28 cellular contexts compared by ENCODE assay signal in genomic region chr1:230262867-230263572, GRCh38.
DNase-seq lines count a peak whose midpoint lies in the region; ATAC-seq and TF ChIP-seq lines count a peak whose summit lies in the region.
"Had no signal": no experiment of that assay in that cellular context is flagged by ENCODE, and none has a peak within 500 bp of the region (broad histone marks: within the 10 kb centered on the region; RNA-seq: fewer than 3 reads in every experiment).

No MANE protein-coding gene starts in this region.

- TF ChIP-seq CTCF in Loucy (conservative IDR thresholded peaks at IDR 0.05; ENCODE audit: low read length) (no peak), coronary artery (IDR thresholded peaks at IDR 0.05) (no peak), nephron progenitor cell (IDR thresholded peaks at IDR 0.05) (no peak)

- DNase-seq in activated CD8-positive, alpha-beta memory T cell treated with anti-CD3 and anti-CD28 coated beads, Interleukin-2, amount 50 U/mL, for 48 hours, result peak; percentile 25
- no peak for DNase-seq in activated CD8-positive, alpha-beta memory T cell treated with anti-CD3 and anti-CD28 coated beads, Interleukin-2, amount 50 U/mL, for 4 hours
- DNase-seq in coronary artery (ENCODE audit: low spot score) (peak; percentile 63), nephron progenitor cell (no peak), SKM-1 treated with dmso at 0.1 percent for 144 hours (lab: John Stamatoyannopoulos, UW; ENCODE audit: unreplicated experiment) (no peak)
- DNase-seq in stimulated activated naive B cell treated with anti-CD40 and anti-IgM and Interleukin-4, amounts not matched to agents 10 μg/mL and 1 μg/mL and 100 μg/mL, for 72 hours, result no peak
- DNase-seq in stimulated activated CD4-positive, alpha-beta T cell treated with anti-CD3 and anti-CD28 coated beads, Interleukin-2, amount 100 ng/mL, for 24 hours, result no peak
- DNase-seq: activated CD4-positive, alpha-beta T cell treated with anti-CD3 and anti-CD28 coated beads for 4 hours; activated T-cell treated with anti-CD3 and anti-CD28 coated beads, Interleukin-2, amount 50 U/mL, for 4 hours; Calu3; CD4-positive, CD25-positive, alpha-beta regulatory T cell; dermis blood vessel endothelial cell; DND-41; esophagus squamous epithelium; foreskin keratinocyte; left ventricle myocardium inferior; mesendoderm; NCI-H1105; NCI-H226; NCI-H69; sigmoid colon; stimulated activated CD4-positive, alpha-beta T cell treated with anti-CD3 and anti-CD28 coated beads, Interleukin-4, amount 100 ng/mL, for 4 hours; SW 1271; upper lobe of left lung had no signal

- peak overlapping the region in 1 of 2 donors; percentile 30 for H3K27ac ChIP-seq in coronary artery
- H3K27ac ChIP-seq: adrenal gland, esophagus squamous epithelium, foreskin keratinocyte, left ventricle myocardium inferior, prostate gland, sigmoid colon, upper lobe of left lung had no signal

- no peak overlapping the region for H3K27ac Mint-ChIP-seq in stimulated activated naive B cell treated with anti-CD40 and anti-IgM and Interleukin-4, amounts not matched to agents 10 μg/mL and 1 μg/mL and 100 μg/mL, for 72 hours
- H3K27ac Mint-ChIP-seq in nephron progenitor cell, result no peak overlapping the region

- peaks cover 70% of the 10 kb centered on the region for H3K4me1 ChIP-seq in Loucy (ENCODE audit: insufficient read depth, low read length, poor library complexity, severe bottlenecking)
- H3K4me1 ChIP-seq: adrenal gland, esophagus squamous epithelium, foreskin keratinocyte, left ventricle myocardium inferior, prostate gland, sigmoid colon, upper lobe of left lung had no signal

- H3K4me3 ChIP-seq in Loucy (ENCODE audit: low read length, poor library complexity, severe bottlenecking) (peak overlapping the region; percentile 30), coronary artery (no peak overlapping the region)
- H3K4me3 ChIP-seq: adrenal gland, esophagus squamous epithelium, left ventricle myocardium inferior, prostate gland, sigmoid colon, upper lobe of left lung had no signal

- H2AFZ ChIP-seq in Loucy (ENCODE audit: low read length), result no peak overlapping the region

- H3K9ac ChIP-seq in Loucy (ENCODE audit: low read depth, low read length, poor library complexity, severe bottlenecking), result peak overlapping the region; percentile 87

- no peaks in the 10 kb centered on the region for H3K9me2 ChIP-seq in Loucy (replicated peaks; ENCODE audit: low read depth, low read length)

- peaks cover 84% of the 10 kb centered on the region for H3K36me3 ChIP-seq in Loucy (ENCODE audit: insufficient read depth, low read length)

- H3K4me1 Mint-ChIP-seq in stimulated activated naive B cell treated with anti-CD40 and anti-IgM and Interleukin-4, amounts not matched to agents 10 μg/mL and 1 μg/mL and 100 μg/mL, for 72 hours, result peaks cover 34 to 53% of the 10 kb centered on the region in 2 donors
- peaks cover 20% of the 10 kb centered on the region for H3K4me1 Mint-ChIP-seq in nephron progenitor cell
- H3K4me1 Mint-ChIP-seq: central memory CD8-positive, alpha-beta T cell had no signal

- no peaks in the 10 kb centered on the region for H3K9me3 ChIP-seq in Loucy (ENCODE audit: insufficient read depth, low read depth, low read length)
- H3K9me3 ChIP-seq: adrenal gland, esophagus squamous epithelium, left ventricle myocardium inferior, prostate gland, sigmoid colon, upper lobe of left lung had no signal

- peaks cover 51 to 81% of the 10 kb centered on the region in 2 donors for H3K36me3 Mint-ChIP-seq in stimulated activated naive B cell treated with anti-CD40 and anti-IgM and Interleukin-4, amounts not matched to agents 10 μg/mL and 1 μg/mL and 100 μg/mL, for 72 hours
- H3K36me3 Mint-ChIP-seq in nephron progenitor cell (ENCODE audit: low read depth), result peaks cover 50% of the 10 kb centered on the region

- H3F3A ChIP-seq in Loucy (ENCODE audit: low read depth), result no peaks in the 10 kb centered on the region

- H3K9me3 Mint-ChIP-seq in stimulated activated naive B cell treated with anti-CD40 and anti-IgM and Interleukin-4, amounts not matched to agents 10 μg/mL and 1 μg/mL and 100 μg/mL, for 72 hours, result peaks cover 0 to 2% of the 10 kb centered on the region in 2 donors
- peaks cover 6% of the 10 kb centered on the region for H3K9me3 Mint-ChIP-seq in nephron progenitor cell
- H3K9me3 Mint-ChIP-seq: activated T-cell treated with anti-CD3 and anti-CD28 coated beads, Interleukin-2, amount 50 U/mL, for 4 hours; central memory CD8-positive, alpha-beta T cell had no signal

- no peaks in the 10 kb centered on the region for H4K20me1 ChIP-seq in Loucy (ENCODE audit: insufficient read depth, low read length, poor library complexity, severe bottlenecking)

- no peaks in the 10 kb centered on the region for H3K27me3 ChIP-seq in Loucy (ENCODE audit: insufficient read depth, low read length, poor library complexity, severe bottlenecking)
- H3K27me3 ChIP-seq: adrenal gland, esophagus squamous epithelium, foreskin keratinocyte, sigmoid colon, upper lobe of left lung had no signal

- peak; percentile 41 to 55 for ATAC-seq in stimulated activated naive B cell treated with anti-CD40 and anti-IgM and Interleukin-4, amounts not matched to agents 10 μg/mL and 1 μg/mL and 100 μg/mL, for 72 hours (replicated peaks)
- ATAC-seq: activated T-cell treated with anti-CD3 and anti-CD28 coated beads, Interleukin-2, amount 50 U/mL, for 4 hours; foreskin keratinocyte had no signal

- H3K4me3 Mint-ChIP-seq in stimulated activated naive B cell treated with anti-CD40 and anti-IgM and Interleukin-4, amounts not matched to agents 10 μg/mL and 1 μg/mL and 100 μg/mL, for 72 hours, result no peak overlapping the region
- H3K4me3 Mint-ChIP-seq in nephron progenitor cell, result no peak overlapping the region
- H3K4me3 Mint-ChIP-seq: activated T-cell treated with anti-CD3 and anti-CD28 coated beads, Interleukin-2, amount 50 U/mL, for 4 hours; CD4-positive, CD25-positive, alpha-beta regulatory T cell; central memory CD8-positive, alpha-beta T cell had no signal

- H3K4me2 ChIP-seq in Loucy (ENCODE audit: low read depth, low read length, poor library complexity, severe bottlenecking), result peak overlapping the region; percentile 56

- peaks cover 70% of the 10 kb centered on the region for H3K79me2 ChIP-seq in Loucy (ENCODE audit: insufficient read depth, low read length)

- no peaks in the 10 kb centered on the region for H3K27me3 Mint-ChIP-seq in stimulated activated naive B cell treated with anti-CD40 and anti-IgM and Interleukin-4, amounts not matched to agents 10 μg/mL and 1 μg/mL and 100 μg/mL, for 72 hours
- peaks cover 3% of the 10 kb centered on the region for H3K27me3 Mint-ChIP-seq in nephron progenitor cell (ENCODE audit: low read depth, poor library complexity)
- H3K27me3 Mint-ChIP-seq: CD4-positive, CD25-positive, alpha-beta regulatory T cell; central memory CD8-positive, alpha-beta T cell had no signal

Comparison
In these comparisons a context has a peak if more than half of its experiments do, and no peak if none do; other contexts are left out.
1. DNase-seq: peak in activated CD8-positive, alpha-beta memory T cell treated with anti-CD3 and anti-CD28 coated beads, Interleukin-2, amount 50 U/mL, for 48 hours (single experiment) and coronary artery (single experiment); none in activated CD8-positive, alpha-beta memory T cell treated with anti-CD3 and anti-CD28 coated beads, Interleukin-2, amount 50 U/mL, for 4 hours (single experiment), stimulated activated naive B cell treated with anti-CD40 and anti-IgM and Interleukin-4, amounts not matched to agents 10 μg/mL and 1 μg/mL and 100 μg/mL, for 72 hours (single experiment), nephron progenitor cell (single experiment), SKM-1 treated with dmso at 0.1 percent for 144 hours (single experiment) and stimulated activated CD4-positive, alpha-beta T cell treated with anti-CD3 and anti-CD28 coated beads, Interleukin-2, amount 100 ng/mL, for 24 hours (0 of 2).